Comparison of ENCODE assay signal across 16 cellular contexts in genomic region chr5:154970759-154971158, GRCh38. TPM values are rescaled to one million over a fixed set of nuclear protein-coding genes. Genes with fewer than 3 reads are reported as not detected.
DNase-seq lines count a peak whose midpoint lies in the region; ATAC-seq and TF ChIP-seq lines count a peak whose summit lies in the region.
"Had no signal": no experiment of that assay in that cellular context is flagged by ENCODE, and none has a peak within 500 bp of the region (broad histone marks: within the 10 kb centered on the region; RNA-seq: fewer than 3 reads in every experiment).

No MANE protein-coding gene starts in this region.

- H2AK9ac ChIP-seq in IMR-90 (replicated peaks; ENCODE audit: low read depth, low read length, poor library complexity), result no peak overlapping the region

- no peak overlapping the region for H2BK5ac ChIP-seq in IMR-90 (ENCODE audit: low read depth, low read length, poor library complexity, severe bottlenecking)

- no peak overlapping the region for H3K56ac ChIP-seq in IMR-90 (ENCODE audit: extremely low read depth, insufficient read depth, low read length)

- TF ChIP-seq POLR2A in IMR-90 (IDR thresholded peaks at IDR 0.05; ENCODE audit: low read depth, low read length), result no peak

- no peak overlapping the region for H3K14ac ChIP-seq in IMR-90 (replicated peaks; ENCODE audit: low read depth, low read length)

- no peak overlapping the region for H3K9ac ChIP-seq in IMR-90 (ENCODE audit: low read depth, low read length)
- H3K9ac ChIP-seq: parathyroid adenoma had no signal

- H4K91ac ChIP-seq in IMR-90 (ENCODE audit: insufficient read depth, low read depth, low read length), result no peak overlapping the region

- peaks cover 4% of the 10 kb centered on the region for H3K36me3 ChIP-seq in IMR-90 (ENCODE audit: control insufficient read depth, insufficient read depth, low read length)
- H3K36me3 ChIP-seq in RWPE2 (ENCODE audit: low read depth), result peaks cover 32% of the 10 kb centered on the region

- H3K79me1 ChIP-seq in IMR-90 (ENCODE audit: low read depth in 1 of 2, low read length in 2 of 2), result 0 out of 4 replicates have a peak, but pooled peaks cover 6 to 7% of the 10 kb centered on the region in 2 experiments

- in situ Hi-C loops in IMR-90 (cut with MboI; ENCODE audit: low sequenced_read_pairs), result loop anchor here (10.0 kb wide), 1 partner anchor 1854 kb away; no protein-coding TSS in a partner anchor

- H3K27me3 ChIP-seq in IMR-90 (ENCODE audit: control insufficient read depth, insufficient read depth, low read length) (no peaks in the 10 kb centered on the region), RWPE2 (ENCODE audit: insufficient read depth, poor library complexity, severe bottlenecking) (no peaks in the 10 kb centered on the region)

- no peaks in the 10 kb centered on the region; the same call in 1 of the 2 replicates for H3K9me3 ChIP-seq in IMR-90 (ENCODE audit: control insufficient read depth, insufficient read depth, low read length)
- H3K9me3 ChIP-seq in RWPE2 (ENCODE audit: severe bottlenecking), result no peaks in the 10 kb centered on the region

- H3K27ac ChIP-seq in IMR-90 (ENCODE audit: insufficient read depth, low read length) (no peak overlapping the region), RWPE2 (ENCODE audit: poor library complexity, severe bottlenecking) (no peak overlapping the region)
- H3K27ac ChIP-seq: parathyroid adenoma had no signal

- BruUV-seq in IMR-90 (replicated peaks; lab: Mats Ljungman, UMichigan), result no TSS peak

- H2AK5ac ChIP-seq in IMR-90 (ENCODE audit: low read depth, low read length), result no peak overlapping the region

- no peak overlapping the region for H4K5ac ChIP-seq in IMR-90 (ENCODE audit: low read depth, low read length)

- H2AFZ ChIP-seq in IMR-90 (replicated peaks; ENCODE audit: low read length, poor library complexity), result no peak overlapping the region
- H2AFZ ChIP-seq: parathyroid adenoma had no signal

- H3K4ac ChIP-seq in IMR-90 (ENCODE audit: low read depth, low read length), result no peak overlapping the region

- no peak overlapping the region for H2BK15ac ChIP-seq in IMR-90 (ENCODE audit: low read depth, low read length)

- H3K23ac ChIP-seq in IMR-90 (ENCODE audit: low read depth, low read length), result no peak overlapping the region

- POLR2A ChIA-PET in IMR-90 (lab: Charles Lee; ENCODE audit: unreplicated experiment), result no interaction called here

- no peak overlapping the region for H3K4me2 ChIP-seq in IMR-90 (ENCODE audit: low read depth, low read length)

- H3K9me1 ChIP-seq in IMR-90 (ENCODE audit: insufficient read depth, low read length), result no peaks in the 10 kb centered on the region

- H3K4me3 ChIP-seq in IMR-90 (ENCODE audit: insufficient read depth, low read depth, low read length), result no peak overlapping the region
- H3K4me3 ChIP-seq in RWPE2 (ENCODE audit: severe bottlenecking), result no peak overlapping the region
- H3K4me3 ChIP-seq in fibroblast of pulmonary artery (replicated peaks; ENCODE audit: low read depth, low read length), result no peak overlapping the region

- CTCF ChIA-PET in IMR-90 (lab: Yijun Ruan, JAX), result no interaction called here

- no peak overlapping the region for H4K8ac ChIP-seq in IMR-90 (ENCODE audit: low read depth in 2 of 2, low read length in 2 of 2)

- TF ChIP-seq CTCF in IMR-90 (conservative IDR thresholded peaks at IDR 0.05; ENCODE audit: low read depth, low read length) (no peak), RWPE2 (IDR thresholded peaks at IDR 0.05; ENCODE audit: poor library complexity, severe bottlenecking) (no peak), fibroblast of pulmonary artery (IDR thresholded peaks at IDR 0.05; ENCODE audit: low read length, missing control alignments) (no peak)

- H3K18ac ChIP-seq in IMR-90 (ENCODE audit: low read depth, low read length), result no peak overlapping the region

- peaks cover 1% of the 10 kb centered on the region; the same call in 1 of the 2 replicates for H3K4me1 ChIP-seq in IMR-90 (ENCODE audit: control insufficient read depth, insufficient read depth, low read length)
- H3K4me1 ChIP-seq in RWPE2 (ENCODE audit: insufficient read depth, poor library complexity, severe bottlenecking), result no peaks in the 10 kb centered on the region
- H3K4me1 ChIP-seq: parathyroid adenoma had no signal

- no peak overlapping the region for H2BK120ac ChIP-seq in IMR-90 (ENCODE audit: low read depth, low read length)

- H4K20me1 ChIP-seq in IMR-90 (ENCODE audit: insufficient read depth, low read length), result no peaks in the 10 kb centered on the region

- H2BK20ac ChIP-seq in IMR-90 (ENCODE audit: low read depth, low read length), result no peak overlapping the region

- dilution Hi-C loops in IMR-90 (cut with HindIII; ENCODE audit: low sequenced_read_pairs, unreplicated experiment), result no loop called here

- DNase-seq in AG08396 (ENCODE audit: low spot score) (peak; percentile 12), IMR-90 (peak; percentile 52), RWPE2 (ENCODE audit: low spot score) (no peak), fibroblast of pulmonary artery (ENCODE audit: low read depth) (peak; percentile 33)
- DNase-seq: activated CD4-positive, CD25-positive, alpha-beta regulatory T cell; activated naive CD4-positive, alpha-beta T cell treated with anti-CD3 and anti-CD28 coated beads, Interleukin-2, amount 10 ng/mL, durations not matched to agents 7 days and 5 days; caudate nucleus; glutamatergic neuron; kidney; NCI-H2107; stimulated activated CD4-positive, alpha-beta T cell treated with anti-CD3 and anti-CD28 coated beads, Interleukin-12 subunit alpha, Interleukin-12 subunit beta, amount 100 ng/mL, for 4 hours had no signal

- peak; percentile 46; the same call in 1 of the 2 replicates for ATAC-seq in IMR-90 (ENCODE audit: low read depth)
- ATAC-seq in RWPE2 (ENCODE audit: low read depth), result peak; percentile 40; the same call in 1 of the 3 replicates
- ATAC-seq in GM21717 (IDR thresholded peaks at IDR 0.05; ENCODE audit: unreplicated experiment), result no peak
- no peak for ATAC-seq in GM18873 (IDR thresholded peaks at IDR 0.05; ENCODE audit: low FRiP score, unreplicated experiment)
- no peak for ATAC-seq in GM19351 (IDR thresholded peaks at IDR 0.05; ENCODE audit: unreplicated experiment)
- no peak for ATAC-seq in GM21825 (IDR thresholded peaks at IDR 0.05; ENCODE audit: unreplicated experiment)

- intact Hi-C loops in IMR-90 (cut with micrococcal nuclease), result loop anchor here (10.0 kb wide), 1 partner anchor 1854 kb away; no protein-coding TSS in a partner anchor

- TF ChIP-seq RAD21 in IMR-90 (IDR thresholded peaks at IDR 0.05; ENCODE audit: low read length), result no peak

TF ChIP-seq in IMR-90, 13 proteins besides CTCF, POLR2A, EP300 and RAD21:
- TF ChIP-seq MXI1 (IDR thresholded peaks at IDR 0.05; ENCODE audit: borderline replicate concordance, low read depth, low read length) (peak; percentile 62; the same call in 1 of the 2 replicates), FOS (IDR thresholded peaks at IDR 0.05; ENCODE audit: low read depth, low read length) (no peak)

RNA-seq across cellular contexts. Expression of gene MRPL22, which starts 29.9 kb away (rescaled TPM):
- total RNA-seq in IMR-90 (2012; rRNA removed), result 13.3 and 21.7 TPM in 2 replicates
- polyA plus RNA-seq in IMR-90 (2012; rRNA removed), result 58.0 and 58.5 TPM in 2 replicates
- polyA plus RNA-seq in IMR-90 (2012; cell fraction: cytosol; rRNA removed), result 8.3 and 20.3 TPM in 2 replicates
- polyA plus RNA-seq in IMR-90 (2012; cell fraction: nucleus; rRNA removed; ENCODE audit: low replicate concordance), result 5.1 and 22.9 TPM in 2 replicates

RNA-seq across cellular contexts. Expression of gene GEMIN5, which starts 32.7 kb away (rescaled TPM):
- 27.5 and 31.5 TPM in 2 replicates for total RNA-seq in IMR-90 (2012; rRNA removed)
- polyA plus RNA-seq in IMR-90 (2012; rRNA removed), result 8.1 and 9.0 TPM in 2 replicates
- 3.8 and 4.5 TPM in 2 replicates for polyA plus RNA-seq in IMR-90 (2012; cell fraction: cytosol; rRNA removed)
- polyA plus RNA-seq in IMR-90 (2012; cell fraction: nucleus; rRNA removed; ENCODE audit: low replicate concordance), result 4.5 and 6.4 TPM in 2 replicates

RNA-seq across cellular contexts. Expression of gene KIF4B, which starts 42.8 kb away (rescaled TPM):
- under 0.01 TPM in 2 replicates for total RNA-seq in IMR-90 (2012; rRNA removed)
- polyA plus RNA-seq in IMR-90 (2012; rRNA removed), result 0.03 TPM in 2 replicates
- polyA plus RNA-seq in IMR-90 (2012; cell fraction: cytosol; rRNA removed), result not detected in 2 replicates
- 0.01 TPM in 1 of 2 replicates, not detected in the other for polyA plus RNA-seq in IMR-90 (2012; cell fraction: nucleus; rRNA removed; ENCODE audit: low replicate concordance)
- total RNA-seq: kidney had no signal

Comparison
In these comparisons a context has a peak if more than half of its experiments do, and no peak if none do; other contexts are left out.
1. ATAC-seq: peak in IMR-90 (single experiment) and RWPE2 (single experiment); none in GM21717 (single experiment), GM18873 (single experiment), GM19351 (single experiment) and GM21825 (single experiment).